11 cellular contexts compared by ENCODE assay signal in genomic region chr13:113860051-113860471, GRCh38. TPM values are rescaled to one million over a fixed set of nuclear protein-coding genes. Genes with fewer than 3 reads are reported as not detected.
A peak's percentile ranks its signal among the peaks of the same experiment; 100 is the strongest.
DNase-seq lines count a peak whose midpoint lies in the region; ATAC-seq and TF ChIP-seq lines count a peak whose summit lies in the region.
"Had no signal": no experiment of that assay in that cellular context is flagged by ENCODE, and none has a peak within 500 bp of the region (broad histone marks: within the 10 kb centered on the region; RNA-seq: fewer than 3 reads in every experiment).

No MANE protein-coding gene starts in this region.

- H3K36me3 ChIP-seq in breast epithelium: no peaks in the 10 kb centered on the region
- no peaks in the 10 kb centered on the region for H3K36me3 ChIP-seq in right lobe of liver
- H3K36me3 ChIP-seq in thoracic aorta: peaks cover 3% of the 10 kb centered on the region

- no peak for TF ChIP-seq POLR2A in breast epithelium (IDR thresholded peaks at IDR 0.05)
- TF ChIP-seq POLR2A in right lobe of liver (IDR thresholded peaks at IDR 0.05): no peak

- peak; percentile 41 for DNase-seq in DMS53 (lab: John Stamatoyannopoulos, UW)
- DNase-seq in DMS53 treated with DMSO at 0.1 percent for 48 hours (lab: John Stamatoyannopoulos, UW; ENCODE audit: unreplicated experiment): no peak
- peak; percentile 15 to 39 for DNase-seq in breast epithelium (ENCODE audit: low spot score in 2 of 2)
- peak in 1 of 3 donors; percentile 67 for DNase-seq in right lobe of liver
- no peak for DNase-seq in thoracic aorta (ENCODE audit: low spot score)
- no peak for DNase-seq in NCI-H1048 (lab: John Stamatoyannopoulos, UW)
- DNase-seq: activated T-cell treated with anti-CD3 and anti-CD28 coated beads, Interleukin-2, amount 50 U/mL, for 4 hours; T1000 had no signal

- intact Hi-C loops in breast epithelium (cut with DNase I; ENCODE audit: low total_unique reads): no loop called here
- intact Hi-C loops in right lobe of liver (cut with DNase I): no loop called here

- ATAC-seq in right lobe of liver (peak; percentile 17 to 66 (median 56)), thoracic aorta (ENCODE audit: insufficient number of reproducible peaks, low FRiP score, low read depth) (no peak), GM21390 (IDR thresholded peaks at IDR 0.05; ENCODE audit: unreplicated experiment) (no peak), GM18907 (IDR thresholded peaks at IDR 0.05; ENCODE audit: unreplicated experiment) (no peak)
- ATAC-seq: activated T-cell treated with anti-CD3 and anti-CD28 coated beads, Interleukin-2, amount 50 U/mL, for 4 hours had no signal

- peaks cover under 1 to 12% of the 10 kb centered on the region in 2 donors for H3K4me1 ChIP-seq in breast epithelium
- H3K4me1 ChIP-seq in right lobe of liver: peaks cover 0 to 43% (median 5%) of the 10 kb centered on the region in 4 donors
- H3K4me1 ChIP-seq in thoracic aorta (ENCODE audit: control insufficient read depth in 1 of 2, low read depth in 2 of 2): peaks cover 31 to 66% of the 10 kb centered on the region in 2 donors

- no peaks in the 10 kb centered on the region for H3K9me3 ChIP-seq in breast epithelium
- H3K9me3 ChIP-seq in right lobe of liver: no peaks in the 10 kb centered on the region
- H3K9me3 ChIP-seq in thoracic aorta: no peaks in the 10 kb centered on the region

- H3K27ac ChIP-seq in breast epithelium (no peak overlapping the region), right lobe of liver (no peak overlapping the region), thoracic aorta (peak overlapping the region in 1 of 2 donors; percentile 93)
- H3K27ac ChIP-seq: 22Rv1 had no signal

- H3K27me3 ChIP-seq in breast epithelium: no peaks in the 10 kb centered on the region
- H3K27me3 ChIP-seq in right lobe of liver: no peaks in the 10 kb centered on the region
- no peaks in the 10 kb centered on the region for H3K27me3 ChIP-seq in thoracic aorta (replicated peaks; ENCODE audit: insufficient read depth)

- 66% methylated on average over 6 of the region's 10 CpGs for WGBS in right lobe of liver (ENCODE audit: insufficient coverage, low coverage, low lambda C conversion rate, missing lambda C conversion rate)

- TF ChIP-seq CTCF in breast epithelium (IDR thresholded peaks at IDR 0.05): no peak
- no peak for TF ChIP-seq CTCF in right lobe of liver (IDR thresholded peaks at IDR 0.05)
- TF ChIP-seq CTCF in thoracic aorta (IDR thresholded peaks at IDR 0.05): no peak

- no peak overlapping the region for H3K4me3 ChIP-seq in breast epithelium
- no peak overlapping the region for H3K4me3 ChIP-seq in right lobe of liver
- H3K4me3 ChIP-seq in thoracic aorta: peak overlapping the region; percentile 85

RNA-seq across cellular contexts. Expression of gene GAS6, which starts 3.8 kb away (rescaled TPM):
- 100 to 1,000 TPM in 2 of 3 donors, 10 to 100 TPM in 1; 85.9 to 146 (median 103) TPM for total RNA-seq in breast epithelium
- 10 to 100 TPM; 11.9 to 48.5 (median 27.2) TPM for total RNA-seq in right lobe of liver
- total RNA-seq in thoracic aorta: 1,000 to 10,000 TPM in 1 of 2 donors, 100 to 1,000 TPM in 1; 854 to 1,319 TPM

Comparison
In these comparisons a context has a peak if more than half of its experiments do, and no peak if none do; other contexts are left out.
1. DNase-seq: peak in DMS53 (single experiment) and breast epithelium (2 of 2); none in DMS53 treated with DMSO at 0.1 percent for 48 hours (single experiment), thoracic aorta (single experiment) and NCI-H1048 (single experiment).
2. ATAC-seq: peak in right lobe of liver (4 of 4); none in thoracic aorta (single experiment), GM21390 (single experiment) and GM18907 (single experiment).
3. RNA of gene GAS6, which starts 3.8 kb away (total RNA-seq): 854 to 1,319 TPM in thoracic aorta; 85.9 to 146 TPM in breast epithelium and 11.9 to 48.5 TPM in right lobe of liver; every median in the first group is over 4 times any median in the second.